ENCODE assay signal across 33 cellular contexts in the genomic region with DNA sequence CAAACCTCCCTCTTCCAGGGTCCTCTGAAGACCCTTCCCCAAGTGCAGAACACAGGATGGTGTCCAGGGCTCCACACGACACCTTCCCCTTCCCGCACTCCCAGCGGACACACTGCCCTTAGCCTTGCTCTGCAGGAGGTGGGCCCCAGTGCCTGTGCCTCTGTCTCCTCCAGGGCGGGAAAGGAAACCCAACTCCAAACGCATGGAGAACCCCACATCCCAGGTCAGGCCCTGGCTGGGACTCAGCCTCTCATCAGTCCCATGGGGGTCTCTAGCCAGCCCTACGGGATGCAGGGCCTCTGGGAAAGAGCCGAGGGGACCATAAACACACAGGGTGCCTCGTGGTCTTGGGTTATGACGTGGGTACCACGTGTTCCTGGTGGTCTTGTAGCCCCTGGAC.
"Had no signal": no experiment of that assay in that cellular context is flagged by ENCODE, and none has a peak within 500 bp of the region (broad histone marks: within the 10 kb centered on the region; RNA-seq: fewer than 3 reads in every experiment).

No MANE protein-coding gene starts in this region.

- H3K36me3 ChIP-seq: MG63 had no signal

- DNase-seq: Kasumi-1, MG63, MM.1S, MV-4-11, NCI-H1048, NCI-H1092, NCI-H1092 treated with DMSO at 0.1 percent for 48 hours, NCI-H1105, NCI-H1105 treated with DMSO at 0.1 percent for 48 hours, NCI-H1417, NCI-H1417 treated with DMSO at 0.1 percent for 48 hours, NCI-H1436, NCI-H1436 treated with DMSO at 0.1 percent for 48 hours, NCI-H146, NCI-H1694, NCI-H1694 treated with DMSO at 0.1 percent for 48 hours, NCI-H187, NCI-H187 treated with DMSO at 0.1 percent for 48 hours, NCI-H1930, NCI-H2029, NCI-H2029 treated with DMSO at 0.1 percent for 48 hours, NCI-H2081, NCI-H2081 treated with DMSO at 0.1 percent for 48 hours, NCI-H2107, NCI-H2171, NCI-H2171 treated with DMSO at 0.1 percent for 48 hours, NCI-H2227 treated with DMSO at 0.1 percent for 48 hours, NCI-H226, NCI-H345, NCI-H446, NCI-H446 treated with DMSO at 0.1 percent for 48 hours, NCI-H510A, NCI-H510A treated with DMSO at 0.1 percent for 48 hours had no signal

- H3K4me3 ChIP-seq: MG63 had no signal

- H3K27me3 ChIP-seq: MG63 had no signal
